8 cellular contexts compared by ENCODE assay signal in the genomic region with DNA sequence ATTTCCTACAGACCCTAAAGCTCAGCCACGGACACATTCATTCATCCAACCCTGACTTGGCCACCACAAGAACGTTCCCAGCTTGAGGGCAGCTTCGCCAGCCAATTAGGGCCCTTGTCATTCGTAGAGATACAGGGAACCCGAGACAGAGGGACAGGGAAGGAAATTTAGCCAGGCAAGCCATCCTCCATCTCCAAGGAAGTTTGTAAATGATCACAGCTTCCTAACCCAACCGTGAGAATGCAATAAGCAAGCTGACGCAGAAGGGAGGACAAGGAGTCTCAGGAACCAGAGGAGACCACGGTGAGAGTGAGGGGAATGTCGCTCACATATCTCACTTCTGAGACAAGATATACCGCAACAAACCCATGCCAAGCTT. TPM values are rescaled to one million over a fixed set of nuclear protein-coding genes. Genes with fewer than 3 reads are reported as not detected.
A peak's percentile ranks its signal among the peaks of the same experiment; 100 is the strongest.
DNase-seq lines count a peak whose midpoint lies in the region; ATAC-seq and TF ChIP-seq lines count a peak whose summit lies in the region.

No MANE protein-coding gene starts in this region.

- no peaks in the 10 kb centered on the region for H3K36me3 ChIP-seq in DOHH2 (ENCODE audit: control insufficient read depth, low read length)
- H3K36me3 ChIP-seq in OCI-LY7 (ENCODE audit: insufficient read depth, low read length) = peaks cover 4% of the 10 kb centered on the region; the same call in 1 of the 2 replicates
- H3K36me3 ChIP-seq in trophoblast cell (ENCODE audit: control insufficient read depth in 1 of 2, insufficient read depth in 2 of 2, low read length in 2 of 2) = no peaks in the 10 kb centered on the region

- H3K4me3 ChIP-seq in DOHH2 (ENCODE audit: low read length) (no peak overlapping the region), OCI-LY7 (ENCODE audit: low read depth, low read length, poor library complexity, severe bottlenecking) (peak overlapping the region; percentile 75), epithelial cell of esophagus (ENCODE audit: low read length) (peak overlapping the region; percentile 73), trophoblast cell (ENCODE audit: low read depth, low read length) (no peak overlapping the region)

- CTCF ChIA-PET in OCI-LY7 (lab: Charles Lee; ENCODE audit: unreplicated experiment) = interaction anchor here (1.0 to 1.9 kb wide), 5 partner anchors 23 to 89 kb away, joined by 3 to 6 read pairs (median 4); no protein-coding TSS in a partner anchor

- H3K18ac ChIP-seq in trophoblast cell (ENCODE audit: low read length) = no peak overlapping the region

- H3K4ac ChIP-seq in trophoblast cell (ENCODE audit: low read depth, low read length) = no peak overlapping the region

- H4K91ac ChIP-seq in trophoblast cell (ENCODE audit: low read depth, low read length) = no peak overlapping the region

- H2BK5ac ChIP-seq in trophoblast cell (ENCODE audit: low read depth, low read length, poor library complexity) = no peak overlapping the region

- no peaks in the 10 kb centered on the region; the same call in 1 of the 2 replicates for H4K20me1 ChIP-seq in DOHH2 (ENCODE audit: control insufficient read depth, insufficient read depth, low read depth, low read length)
- peaks cover 31% of the 10 kb centered on the region for H4K20me1 ChIP-seq in OCI-LY7 (ENCODE audit: insufficient read depth, low read length)

- H3K9ac ChIP-seq in trophoblast cell (ENCODE audit: low read length) = no peak overlapping the region

- H2BK120ac ChIP-seq in trophoblast cell (ENCODE audit: insufficient read depth, low read length, poor library complexity) = no peak overlapping the region

- no peak overlapping the region for H4K8ac ChIP-seq in trophoblast cell (ENCODE audit: low read depth, low read length)

- WGBS in trophoblast cell (ENCODE audit: extremely low coverage, insufficient coverage, insufficient read length) = no CpG with 5 or more reads among the region's 10 CpGs

- no peak for ATAC-seq in GM21447 (IDR thresholded peaks at IDR 0.05; ENCODE audit: unreplicated experiment)
- ATAC-seq in HG03159 (IDR thresholded peaks at IDR 0.05; ENCODE audit: unreplicated experiment) = no peak
- ATAC-seq in HG02610 (IDR thresholded peaks at IDR 0.05; ENCODE audit: unreplicated experiment) = no peak

- no peak overlapping the region for H3K14ac ChIP-seq in trophoblast cell (ENCODE audit: low read length)

- TF ChIP-seq CTCF in DOHH2 (IDR thresholded peaks at IDR 0.05; ENCODE audit: low read depth, low read length, poor library complexity, severe bottlenecking) (no peak), OCI-LY7 (conservative IDR thresholded peaks at IDR 0.05; ENCODE audit: low read length) (no peak), epithelial cell of esophagus (IDR thresholded peaks at IDR 0.05; ENCODE audit: insufficient read depth, low read depth, low read length, missing control alignments) (no peak)

- H2BK12ac ChIP-seq in trophoblast cell (ENCODE audit: low read length) = peak overlapping the region; percentile 15

- DNase-seq in OCI-LY7 (ENCODE audit: low spot score) = no peak
- no peak for DNase-seq in epithelial cell of esophagus (ENCODE audit: low read depth)
- no peak for DNase-seq in trophoblast cell
- no peak for DNase-seq in medulla oblongata (ENCODE audit: extremely low spot score)

- peaks cover 17% of the 10 kb centered on the region for H3K4me1 ChIP-seq in DOHH2 (ENCODE audit: control insufficient read depth, low read length)
- H3K4me1 ChIP-seq in OCI-LY7 (ENCODE audit: insufficient read depth, low read length, poor library complexity, severe bottlenecking) = peaks cover 59% of the 10 kb centered on the region
- H3K4me1 ChIP-seq in trophoblast cell (ENCODE audit: control insufficient read depth in 1 of 2, insufficient read depth in 2 of 2, low read length in 2 of 2) = peaks cover 34 to 46% of the 10 kb centered on the region in 2 experiments

- H3F3A ChIP-seq in DOHH2 (ENCODE audit: control insufficient read depth, insufficient read depth) = peaks cover 7% of the 10 kb centered on the region

- no peaks in the 10 kb centered on the region for H3K9me2 ChIP-seq in DOHH2 (replicated peaks; ENCODE audit: control insufficient read depth, low read length)
- no peaks in the 10 kb centered on the region for H3K9me2 ChIP-seq in OCI-LY7 (ENCODE audit: insufficient read depth, low read length)

- H3K27ac ChIP-seq in DOHH2 (ENCODE audit: low read depth, low read length) = no peak overlapping the region
- H3K27ac ChIP-seq in OCI-LY7 (ENCODE audit: low read depth, low read length, poor library complexity, severe bottlenecking) = no peak overlapping the region
- H3K27ac ChIP-seq in trophoblast cell (ENCODE audit: low read depth, low read length) = no peak overlapping the region

- no peak overlapping the region for H4K12ac ChIP-seq in trophoblast cell (ENCODE audit: low read depth, low read length)

- no peak overlapping the region for H3K23ac ChIP-seq in trophoblast cell (ENCODE audit: low read length)

- intact Hi-C loops in OCI-LY7 (cut with micrococcal nuclease; ENCODE audit: unreplicated experiment) = loop anchor here (1.0 to 5.0 kb wide), 3 partner anchors 39 to 288 kb away; no protein-coding TSS in a partner anchor

- H3K9me3 ChIP-seq in DOHH2 (ENCODE audit: control insufficient read depth, insufficient read depth, low read length) (no peaks in the 10 kb centered on the region), OCI-LY7 (ENCODE audit: low read length) (no peaks in the 10 kb centered on the region), trophoblast cell (ENCODE audit: insufficient read depth, low read depth, low read length) (no peaks in the 10 kb centered on the region)

- no peak overlapping the region for H2AFZ ChIP-seq in OCI-LY7 (ENCODE audit: low read length)
- H2AFZ ChIP-seq in trophoblast cell (ENCODE audit: insufficient read depth, low read length, poor library complexity) = no peak overlapping the region

- POLR2A ChIA-PET in OCI-LY7 (lab: Charles Lee) = interaction anchor here (0.7 to 5.0 kb wide), 10 partner anchors 9 to 290 kb away, joined by 3 to 47 read pairs (median 6); no protein-coding TSS in a partner anchor

- H3K27me3 ChIP-seq in DOHH2 (ENCODE audit: control insufficient read depth, low read length) (peaks cover 5% of the 10 kb centered on the region; the same call in 1 of the 2 replicates), trophoblast cell (ENCODE audit: insufficient read depth, low read length) (no peaks in the 10 kb centered on the region)

- peaks cover 4% of the 10 kb centered on the region; the same call in 1 of the 2 replicates for H3K79me2 ChIP-seq in DOHH2 (ENCODE audit: control insufficient read depth, low read length)
- peaks cover 55% of the 10 kb centered on the region for H3K79me2 ChIP-seq in OCI-LY7 (ENCODE audit: insufficient read depth, low read depth, low read length)
- H3K79me2 ChIP-seq in trophoblast cell (ENCODE audit: control insufficient read depth, insufficient read depth, low read length, poor library complexity) = peaks cover 13% of the 10 kb centered on the region

- H3K4me2 ChIP-seq in DOHH2 (ENCODE audit: low read length) = peak overlapping the region; percentile 59
- H3K4me2 ChIP-seq in OCI-LY7 (ENCODE audit: low read length) = peak overlapping the region; percentile 83
- H3K4me2 ChIP-seq in trophoblast cell (ENCODE audit: low read length) = peak overlapping the region; percentile 79

- BruUV-seq in OCI-LY7 (replicated peaks; lab: Mats Ljungman, UMichigan) = TSS peak; percentile 45

- no peak overlapping the region for H2AK5ac ChIP-seq in trophoblast cell (ENCODE audit: low read length)

- H3K79me1 ChIP-seq in trophoblast cell (ENCODE audit: low read length) = peaks cover 15% of the 10 kb centered on the region

RNA-seq across cellular contexts. Expression of gene TRAM2, which starts 1.4 kb away (rescaled TPM):
- total RNA-seq in OCI-LY7 (2014; rRNA removed; shearing (Covaris generic)) = 16.3 and 19.3 TPM in 2 replicates
- total RNA-seq in OCI-LY7 (2022) = 34.9 and 38.2 TPM in 2 replicates
- 30.3 and 31.3 TPM in 2 replicates for polyA plus RNA-seq in trophoblast cell (2013)

Comparison
In these comparisons a context has a peak if more than half of its experiments do, and no peak if none do; other contexts are left out.
1. H3K4me3 ChIP-seq: peak in OCI-LY7 (single experiment) and epithelial cell of esophagus (single experiment); none in DOHH2 (single experiment) and trophoblast cell (single experiment).
2. Peak in every context shown above with its lines, with median percentiles within 50 percentile points of each other: H3K4me2 ChIP-seq.